8 cellular contexts compared by ENCODE assay signal in genomic region chr1:159828916-159829634, GRCh38. TPM values are rescaled to one million over a fixed set of nuclear protein-coding genes. Genes with fewer than 3 reads are reported as not detected.
DNase-seq lines count a peak whose midpoint lies in the region; ATAC-seq and TF ChIP-seq lines count a peak whose summit lies in the region.

No MANE protein-coding gene starts in this region.

- WGBS in gastroesophageal sphincter (ENCODE audit: low coverage in 1 of 2), 2 donors, result 68 to 69% methylated on average over 8 to 10 of the region's 10 CpGs
- 68% methylated on average over 10 of the region's 10 CpGs for WGBS in prostate gland

- ATAC-seq in GM19452 (IDR thresholded peaks at IDR 0.05; ENCODE audit: unreplicated experiment) (peak; percentile 55), HG03432 (IDR thresholded peaks at IDR 0.05; ENCODE audit: unreplicated experiment) (peak; percentile 83), gastroesophageal sphincter (peak; percentile 66), GM19395 (IDR thresholded peaks at IDR 0.05; ENCODE audit: unreplicated experiment) (no peak)

- H3K9me3 ChIP-seq in gastroesophageal sphincter (no peaks in the 10 kb centered on the region), prostate gland (no peaks in the 10 kb centered on the region)

- H3K36me3 ChIP-seq in gastroesophageal sphincter (no peaks in the 10 kb centered on the region), prostate gland (no peaks in the 10 kb centered on the region)

- H3K4me1 ChIP-seq in gastroesophageal sphincter (no peaks in the 10 kb centered on the region), prostate gland (replicated peaks) (no peaks in the 10 kb centered on the region)

- peaks cover 9% of the 10 kb centered on the region for H3K27me3 ChIP-seq in gastroesophageal sphincter
- H3K27me3 ChIP-seq in prostate gland (replicated peaks; ENCODE audit: insufficient read depth), result no peaks in the 10 kb centered on the region

- intact Hi-C loops in prostate gland (cut with DNase I), result no loop called here

- no peak overlapping the region for H3K27ac ChIP-seq in gastroesophageal sphincter
- no peak overlapping the region for H3K27ac ChIP-seq in prostate gland

- TF ChIP-seq CTCF in gastroesophageal sphincter (IDR thresholded peaks at IDR 0.05) (peak in 3 of 4 experiments; percentile 19 to 51 (median 31)), prostate gland (IDR thresholded peaks at IDR 0.05) (peak in 1 of 4 experiments; percentile 55)

- no peak for TF ChIP-seq POLR2A in gastroesophageal sphincter (IDR thresholded peaks at IDR 0.05)
- TF ChIP-seq POLR2A in prostate gland (IDR thresholded peaks at IDR 0.05), result no peak

- H3K4me3 ChIP-seq in gastroesophageal sphincter (no peak overlapping the region), prostate gland (no peak overlapping the region)

- DNase-seq in COLO668 (lab: John Stamatoyannopoulos, UW; ENCODE audit: unreplicated experiment), result peak; percentile 49
- peak; percentile 96 for DNase-seq in SIG-M5 treated with dmso at 0.1 percent for 504 hours (lab: John Stamatoyannopoulos, UW; ENCODE audit: unreplicated experiment)
- peak; percentile 14 for DNase-seq in prostate gland (ENCODE audit: low spot score)
- DNase-seq in activated CD8-positive, alpha-beta memory T cell treated with anti-CD3 and anti-CD28 coated beads for 24 hours, result no peak

- no peak for TF ChIP-seq EP300 in gastroesophageal sphincter (IDR thresholded peaks at IDR 0.05)

RNA-seq across cellular contexts. Expression of gene SLAMF8, which starts 2.4 kb away (rescaled TPM):
- total RNA-seq in gastroesophageal sphincter (1 to 10 TPM in 3 of 4 donors, not detected in 1; 1.4 to 4.3 (median 4.2) TPM), prostate gland (1 to 10 TPM; 1.1 to 1.2 TPM)

RNA-seq across cellular contexts. Expression of gene FCRL6, which starts 26.9 kb away (rescaled TPM):
- total RNA-seq in gastroesophageal sphincter (1 to 10 TPM in 1 of 4 donors, under 1 TPM in 2, not detected in 1; 0.62 to 1.9 (median 0.94) TPM), prostate gland (not detected)

RNA-seq across cellular contexts. Expression of gene VSIG8, which starts 33.4 kb away (rescaled TPM):
- total RNA-seq in gastroesophageal sphincter (not detected), prostate gland (not detected)

RNA-seq across cellular contexts. Expression of gene DUSP23, which starts 48.3 kb away (rescaled TPM):
- total RNA-seq in gastroesophageal sphincter (10 to 100 TPM; 45.9 to 64.3 (median 56.4) TPM), prostate gland (10 to 100 TPM; 79.3 to 85.0 TPM)
